In genomic region chr3:126126292-126126691, GRCh38 we compare ENCODE assay signal across 19 cellular contexts. TPM values are rescaled to one million over a fixed set of nuclear protein-coding genes. Genes with fewer than 3 reads are reported as not detected.
A peak's percentile ranks its signal among the peaks of the same experiment; 100 is the strongest.
DNase-seq lines count a peak whose midpoint lies in the region; ATAC-seq and TF ChIP-seq lines count a peak whose summit lies in the region.
"Had no signal": no experiment of that assay in that cellular context is flagged by ENCODE, and none has a peak within 500 bp of the region (broad histone marks: within the 10 kb centered on the region; RNA-seq: fewer than 3 reads in every experiment).

No MANE protein-coding gene starts in this region.

- H3F3A ChIP-seq in neural progenitor cell (ENCODE audit: low read depth): no peaks in the 10 kb centered on the region

- intact Hi-C loops in Right ventricle myocardium superior (cut with DNase I): no loop called here
- intact Hi-C loops in upper lobe of right lung (cut with DNase I): no loop called here
- intact Hi-C loops in testis (cut with DNase I; ENCODE audit: low total_unique reads): no loop called here

- H3K4me3 ChIP-seq in right atrium auricular region: no peak overlapping the region
- H3K4me3 ChIP-seq in neural progenitor cell: no peak overlapping the region
- no peak overlapping the region for H3K4me3 ChIP-seq in upper lobe of right lung
- no peak overlapping the region for H3K4me3 ChIP-seq in testis
- H3K4me3 ChIP-seq: GM23248, heart left ventricle had no signal

- no peak overlapping the region for H2AFZ ChIP-seq in neural progenitor cell (replicated peaks)
- H2AFZ ChIP-seq: GM23248 had no signal

- no peak for TF ChIP-seq CTCF in right atrium auricular region (IDR thresholded peaks at IDR 0.05)
- no peak for TF ChIP-seq CTCF in neural progenitor cell (IDR thresholded peaks at IDR 0.05)
- TF ChIP-seq CTCF in upper lobe of right lung (IDR thresholded peaks at IDR 0.05): no peak
- no peak for TF ChIP-seq CTCF in testis (IDR thresholded peaks at IDR 0.05)

- TF ChIP-seq POLR2A in testis (IDR thresholded peaks at IDR 0.05): no peak

- H3K27me3 ChIP-seq in right atrium auricular region (no peaks in the 10 kb centered on the region), neural progenitor cell (no peaks in the 10 kb centered on the region), upper lobe of right lung (no peaks in the 10 kb centered on the region), testis (no peaks in the 10 kb centered on the region)
- H3K27me3 ChIP-seq: heart left ventricle had no signal

- H3K36me3 ChIP-seq in right atrium auricular region (no peaks in the 10 kb centered on the region), neural progenitor cell (no peaks in the 10 kb centered on the region), upper lobe of right lung (no peaks in the 10 kb centered on the region), testis (ENCODE audit: low read depth, missing control alignments) (no peaks in the 10 kb centered on the region)

- peaks cover 12% of the 10 kb centered on the region for H3K4me1 Mint-ChIP-seq in neural progenitor cell

- no peaks in the 10 kb centered on the region for H4K20me1 ChIP-seq in neural progenitor cell (ENCODE audit: low read depth)

- H3K4me1 ChIP-seq in right atrium auricular region (no peaks in the 10 kb centered on the region), neural progenitor cell (peaks cover 14% of the 10 kb centered on the region), upper lobe of right lung (peaks cover 10% of the 10 kb centered on the region), testis (no peaks in the 10 kb centered on the region)
- H3K4me1 ChIP-seq: heart left ventricle had no signal

- no peak overlapping the region for H3K27ac ChIP-seq in right atrium auricular region
- no peak overlapping the region for H3K27ac ChIP-seq in neural progenitor cell
- no peak overlapping the region for H3K27ac ChIP-seq in upper lobe of right lung
- no peak overlapping the region for H3K27ac ChIP-seq in testis
- H3K27ac ChIP-seq: GM23248, heart left ventricle had no signal

- H3K4me2 ChIP-seq in neural progenitor cell: peak overlapping the region; percentile 31

- H3K79me2 ChIP-seq in neural progenitor cell (ENCODE audit: low read depth): no peaks in the 10 kb centered on the region

- peak; percentile 22 for DNase-seq in Right ventricle myocardium superior
- no peak for DNase-seq in right atrium auricular region (ENCODE audit: low spot score)
- peak; percentile 44 for DNase-seq in ecto neural progenitor cell (ENCODE audit: low spot score)
- no peak for DNase-seq in neural progenitor cell (ENCODE audit: low spot score)
- DNase-seq in upper lobe of right lung: peak; percentile 36
- DNase-seq in DMS 273 (lab: John Stamatoyannopoulos, UW; ENCODE audit: unreplicated experiment): no peak
- DNase-seq in NAMALWA (ENCODE audit: low spot score): no peak
- DNase-seq in testis: no peak
- DNase-seq: GM23248; Karpas-422; NCI-H1092; NCI-H2107; NCI-H510A treated with DMSO at 0.1 percent for 48 hours; SHP77; stimulated activated CD4-positive, alpha-beta T cell treated with anti-CD3 and anti-CD28 coated beads, Interleukin-1b, Interleukin-23, amount 100 ng/mL, for 48 hours had no signal

- H3K36me3 Mint-ChIP-seq in neural progenitor cell: no peaks in the 10 kb centered on the region
- H3K36me3 Mint-ChIP-seq: CD8-positive, alpha-beta T cell; mesothelial cell of epicardium had no signal

- H3K27me3 Mint-ChIP-seq in neural progenitor cell (ENCODE audit: insufficient read depth, low read depth): peaks cover 2% of the 10 kb centered on the region

- no peak overlapping the region for H3K27ac Mint-ChIP-seq in neural progenitor cell
- H3K27ac Mint-ChIP-seq: CD8-positive, alpha-beta T cell; mesothelial cell of epicardium; T-helper 1 cell treated with Interleukin-12 subunit alpha and Interleukin-12 subunit beta and Interleukin-4 antibody, amounts not matched to agents 30 μg/mL and 1 μg/mL, for 36 hours had no signal

- H3K9ac ChIP-seq in neural progenitor cell: no peak overlapping the region
- H3K9ac ChIP-seq: GM23248 had no signal

- 90 to 92% methylated on average over 13 of the region's 13 CpGs for WGBS in testis, 2 donors

- H3K4me3 Mint-ChIP-seq in neural progenitor cell: no peak overlapping the region
- H3K4me3 Mint-ChIP-seq: CD8-positive, alpha-beta T cell; mesothelial cell of epicardium; T-helper 1 cell treated with Interleukin-12 subunit alpha and Interleukin-12 subunit beta and Interleukin-4 antibody, amounts not matched to agents 30 μg/mL and 1 μg/mL, for 36 hours had no signal

- no peaks in the 10 kb centered on the region for H3K9me3 Mint-ChIP-seq in neural progenitor cell
- H3K9me3 Mint-ChIP-seq: CD8-positive, alpha-beta T cell; mesothelial cell of epicardium; T-helper 1 cell treated with Interleukin-12 subunit alpha and Interleukin-12 subunit beta and Interleukin-4 antibody, amounts not matched to agents 30 μg/mL and 1 μg/mL, for 36 hours had no signal

- ATAC-seq in Right ventricle myocardium superior (ENCODE audit: poor library complexity) (no peak), upper lobe of right lung (no peak)
- ATAC-seq: CD8-positive, alpha-beta T cell had no signal

- no peaks in the 10 kb centered on the region for H3K9me3 ChIP-seq in right atrium auricular region
- H3K9me3 ChIP-seq in neural progenitor cell (ENCODE audit: low read depth): no peaks in the 10 kb centered on the region
- no peaks in the 10 kb centered on the region for H3K9me3 ChIP-seq in upper lobe of right lung
- no peaks in the 10 kb centered on the region for H3K9me3 ChIP-seq in testis
- H3K9me3 ChIP-seq: heart left ventricle had no signal

RNA-seq across cellular contexts. Expression of gene SLC41A3, which starts 42.4 kb away (rescaled TPM):
- total RNA-seq in Right ventricle myocardium superior (34.7 TPM), right atrium auricular region (10 to 100 TPM; 34.1 to 39.6 TPM), neural progenitor cell (ENCODE audit: low replicate concordance) (24.9 and 52.3 TPM in 2 replicates), upper lobe of right lung (30.8 TPM), testis (100 to 1,000 TPM; 160 to 220 TPM)
- 161 TPM for polyA plus RNA-seq in testis (ENCODE audit: insufficient read depth, low read depth, low replicate concordance)

RNA-seq across cellular contexts. Expression of gene ALDH1L1, which starts 54.1 kb away (rescaled TPM):
- total RNA-seq in Right ventricle myocardium superior (21.5 TPM), right atrium auricular region (10 to 100 TPM; 13.7 to 24.0 TPM), neural progenitor cell (ENCODE audit: low replicate concordance) (0.31 and 0.60 TPM in 2 replicates), upper lobe of right lung (3.3 TPM), testis (10 to 100 TPM; 67.5 to 73.8 TPM)
- polyA plus RNA-seq in testis (ENCODE audit: insufficient read depth, low read depth, low replicate concordance): 19.6 TPM
- total RNA-seq: CD8-positive, alpha-beta T cell; GM23248 had no signal
- polyA plus RNA-seq: GM23248 had no signal

Comparison
In these comparisons a context has a peak if more than half of its experiments do, and no peak if none do; other contexts are left out.
1. DNase-seq: peak in Right ventricle myocardium superior (single experiment), ecto neural progenitor cell (single experiment) and upper lobe of right lung (single experiment); none in right atrium auricular region (single experiment), neural progenitor cell (single experiment), DMS 273 (single experiment), NAMALWA (single experiment) and testis (single experiment).